In the genomic region with DNA sequence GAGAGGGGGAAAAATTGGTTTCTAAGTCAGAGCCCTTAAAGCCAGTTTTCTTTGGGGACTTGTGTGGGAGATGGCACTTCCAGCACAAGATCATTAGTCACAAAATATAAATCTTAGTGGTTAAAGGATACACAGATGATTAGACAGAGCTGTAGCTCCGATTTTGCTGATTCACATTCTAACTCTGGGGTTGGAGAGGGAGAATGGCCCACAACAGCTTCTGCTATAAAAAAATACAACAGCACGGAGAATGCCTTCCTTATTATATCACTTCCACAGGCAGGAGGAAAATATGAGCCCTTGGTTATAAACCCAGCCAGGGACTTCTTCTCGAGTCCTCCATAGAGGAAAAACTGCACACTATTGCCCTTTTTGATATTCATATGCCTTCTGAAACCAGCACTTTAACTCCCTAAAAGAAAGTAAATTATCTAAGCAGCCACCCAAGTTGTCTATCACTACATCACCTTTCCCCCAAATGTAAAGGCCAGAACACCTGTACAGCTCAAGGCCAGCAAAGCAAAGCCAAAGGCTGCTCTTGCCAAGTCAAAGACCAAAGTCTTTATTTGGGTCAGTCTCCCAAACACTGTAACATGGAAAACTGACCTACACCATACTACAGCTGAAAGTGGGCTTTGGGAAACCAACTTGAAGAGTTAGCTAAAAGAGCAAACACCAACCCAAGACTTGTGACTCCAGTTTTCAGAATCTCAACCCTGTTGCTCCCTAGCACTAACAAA, we compare ENCODE assay signal across 10 cellular contexts. TPM values are rescaled to one million over a fixed set of nuclear protein-coding genes. Genes with fewer than 3 reads are reported as not detected.
DNase-seq lines count a peak whose midpoint lies in the region; ATAC-seq, FAIRE-seq and TF ChIP-seq lines count a peak whose summit lies in the region.
"Had no signal": no experiment of that assay in that cellular context is flagged by ENCODE, and none has a peak within 500 bp of the region (broad histone marks: within the 10 kb centered on the region; RNA-seq: fewer than 3 reads in every experiment).

No MANE protein-coding gene starts in this region.

- intact Hi-C loops in IMR-90 (cut with micrococcal nuclease) (no loop called here), mammary epithelial cell (cut with micrococcal nuclease) (loop anchor here (1.0 to 5.0 kb wide), 3 partner anchors 9 to 140 kb away; partner anchors contain the start of gene SLC35B2), mucosa of descending colon (cut with DNase I, micrococcal nuclease) (no loop called here)

- H3K27ac Mint-ChIP-seq in endothelial cell (ENCODE audit: unreplicated experiment): no peak overlapping the region

- POLR2A ChIA-PET in IMR-90 (lab: Charles Lee; ENCODE audit: unreplicated experiment): no interaction called here

- H4K91ac ChIP-seq in IMR-90 (ENCODE audit: insufficient read depth, low read depth, low read length): peak overlapping the region; percentile 78

- H3K27me3 Mint-ChIP-seq in endothelial cell (ENCODE audit: unreplicated experiment): peaks cover 8% of the 10 kb centered on the region

- peak overlapping the region; percentile 96 for H2BK20ac ChIP-seq in IMR-90 (ENCODE audit: low read depth, low read length)

- H3K27me3 ChIP-seq in IMR-90 (ENCODE audit: control insufficient read depth, insufficient read depth, low read length) (no peaks in the 10 kb centered on the region), mammary epithelial cell (ENCODE audit: insufficient read depth, low read length) (no peaks in the 10 kb centered on the region), small intestine (ENCODE audit: control insufficient read depth in 2 of 2, insufficient read depth in 2 of 2, low read length in 2 of 2) (no peaks in the 10 kb centered on the region)

- H3K36me3 ChIP-seq in IMR-90 (ENCODE audit: control insufficient read depth, insufficient read depth, low read length) (peaks cover 18% of the 10 kb centered on the region), mammary epithelial cell (ENCODE audit: insufficient read depth, low read length) (peaks cover 21% of the 10 kb centered on the region), mucosa of descending colon (ENCODE audit: low read depth) (no peaks in the 10 kb centered on the region), small intestine (ENCODE audit: control insufficient read depth in 2 of 2, insufficient read depth in 2 of 2, low read length in 2 of 2) (peaks cover 4 to 6% of the 10 kb centered on the region in 2 donors)

- no peak for TF ChIP-seq CTCF in IMR-90 (conservative IDR thresholded peaks at IDR 0.05; ENCODE audit: low read depth, low read length)
- no peak for TF ChIP-seq CTCF in mammary epithelial cell (conservative IDR thresholded peaks at IDR 0.05 in 1 of 2, IDR thresholded peaks at IDR 0.05 in 1 of 2; ENCODE audit: extremely low read depth in 1 of 2, insufficient read depth in 1 of 2, low read depth in 1 of 2, low read length in 2 of 2)
- no peak for TF ChIP-seq CTCF in mucosa of descending colon (IDR thresholded peaks at IDR 0.05)
- TF ChIP-seq CTCF in endothelial cell (IDR thresholded peaks at IDR 0.05; ENCODE audit: unreplicated experiment): no peak

- H3K9ac ChIP-seq in IMR-90 (ENCODE audit: low read depth, low read length): peak overlapping the region; percentile 41
- H3K9ac ChIP-seq in mammary epithelial cell (ENCODE audit: insufficient read depth, low read length): peak overlapping the region; percentile 33

- no peak for FAIRE-seq in small intestine (lab: Jason Lieb, UNC)

- no peaks in the 10 kb centered on the region for H3K9me3 Mint-ChIP-seq in endothelial cell (ENCODE audit: unreplicated experiment)

- H3K4ac ChIP-seq in IMR-90 (ENCODE audit: low read depth, low read length): peak overlapping the region; percentile 92

- H2AK9ac ChIP-seq in IMR-90 (replicated peaks; ENCODE audit: low read depth, low read length, poor library complexity): peak overlapping the region; percentile 94

- H3K56ac ChIP-seq in IMR-90 (ENCODE audit: extremely low read depth, insufficient read depth, low read length): peak overlapping the region; percentile 63

- ATAC-seq in IMR-90 (ENCODE audit: low read depth): peak; percentile 84
- ATAC-seq in mucosa of descending colon: peak; percentile 76

- peaks cover 39% of the 10 kb centered on the region for H3K4me1 ChIP-seq in IMR-90 (ENCODE audit: control insufficient read depth, insufficient read depth, low read length)
- H3K4me1 ChIP-seq in mammary epithelial cell (ENCODE audit: insufficient read depth, low read length): peaks cover 53% of the 10 kb centered on the region
- peaks cover 22% of the 10 kb centered on the region for H3K4me1 ChIP-seq in mucosa of descending colon (ENCODE audit: low read depth)
- peaks cover 6 to 9% of the 10 kb centered on the region in 2 donors for H3K4me1 ChIP-seq in small intestine (ENCODE audit: control insufficient read depth in 2 of 2, insufficient read depth in 1 of 2, low read depth in 1 of 2, low read length in 1 of 2)

- H4K8ac ChIP-seq in IMR-90 (ENCODE audit: low read depth in 2 of 2, low read length in 2 of 2): peak overlapping the region; percentile 52 to 85; a peak in 3 of 4 replicates

- dilution Hi-C loops in IMR-90 (cut with HindIII; ENCODE audit: low sequenced_read_pairs, unreplicated experiment) (no loop called here), mammary epithelial cell (cut with HindIII; ENCODE audit: low sequenced_read_pairs) (loop anchor here (5.0 kb wide), 1 partner anchor 70 kb away; no protein-coding TSS in a partner anchor)

- in situ Hi-C loops in IMR-90 (cut with MboI; ENCODE audit: low sequenced_read_pairs) (no loop called here), mammary epithelial cell (cut with MboI; ENCODE audit: low sequenced_read_pairs in 2 of 2) (no loop called here)

- H2BK120ac ChIP-seq in IMR-90 (ENCODE audit: low read depth, low read length): peak overlapping the region; percentile 92

- no peak overlapping the region for H3K4me3 Mint-ChIP-seq in endothelial cell (ENCODE audit: unreplicated experiment)

- peaks cover 46 to 86% of the 10 kb centered on the region in 2 experiments for H3K79me1 ChIP-seq in IMR-90 (ENCODE audit: low read depth in 1 of 2, low read length in 2 of 2)

- H4K5ac ChIP-seq in IMR-90 (ENCODE audit: low read depth, low read length): peak overlapping the region; percentile 89

- DNase-seq in AG08396 (ENCODE audit: low spot score) (peak; percentile 73), IMR-90 (peak; percentile 93), mammary epithelial cell (peak; percentile 74), mucosa of descending colon (no peak), NCI-H146 (lab: John Stamatoyannopoulos, UW) (no peak), small intestine (no peak), endothelial cell (ENCODE audit: low spot score) (no peak), UCSD-AML1 (lab: John Stamatoyannopoulos, UW; ENCODE audit: unreplicated experiment) (no peak)
- DNase-seq: activated T-cell treated with anti-CD3 and anti-CD28 coated beads, Interleukin-2, amount 50 U/mL, for 48 hours; DMS79 treated with DMSO at 0.1 percent for 48 hours had no signal

- H3K36me3 Mint-ChIP-seq in endothelial cell (ENCODE audit: low read depth, unreplicated experiment): peaks cover 27% of the 10 kb centered on the region

- H3K79me2 ChIP-seq in mammary epithelial cell (ENCODE audit: insufficient read depth, low read length): peaks cover 88% of the 10 kb centered on the region

- H2AFZ ChIP-seq in IMR-90 (replicated peaks; ENCODE audit: low read length, poor library complexity): no peak overlapping the region
- H2AFZ ChIP-seq in mammary epithelial cell (ENCODE audit: low read depth, low read length): no peak overlapping the region

- H3K4me3 ChIP-seq in IMR-90 (ENCODE audit: insufficient read depth, low read depth, low read length): peak overlapping the region; percentile 14; the same call in 1 of the 2 replicates
- H3K4me3 ChIP-seq in mammary epithelial cell (replicated peaks in 1 of 3; ENCODE audit: insufficient read depth in 1 of 3, low read depth in 2 of 3, low read length in 3 of 3): no peak overlapping the region
- H3K4me3 ChIP-seq in mucosa of descending colon: no peak overlapping the region
- H3K4me3 ChIP-seq in small intestine (ENCODE audit: low read depth in 1 of 2, low read length in 2 of 2): no peak overlapping the region

- WGBS in IMR-90 (ENCODE audit: extremely low coverage in 2 of 2, insufficient read length in 1 of 2), 2 experiments: 0% methylated on average over 1 of the region's 3 CpGs; no CpG with 5 or more reads in 1 of the 2 experiments
- WGBS in mammary epithelial cell (ENCODE audit: low coverage, missing lambda C conversion rate): 2% methylated on average over 3 of the region's 3 CpGs
- 20 to 43% (median 43%) methylated on average over 3 of the region's 3 CpGs for WGBS in small intestine, 3 donors

- no peak for TF ChIP-seq POLR2A in IMR-90 (IDR thresholded peaks at IDR 0.05; ENCODE audit: low read depth, low read length)

- CTCF ChIA-PET in IMR-90 (lab: Yijun Ruan, JAX) (interaction anchor here (0.6 to 1.5 kb wide), 6 partner anchors 16 to 162 kb away, joined by 3 to 5 read pairs (median 3); no protein-coding TSS in a partner anchor), mammary epithelial cell (lab: Charles Lee; ENCODE audit: low non-redundant PET) (interaction anchor here (0.6 kb wide), 1 partner anchor 130 kb away, joined by 3 read pairs; the partner anchor contains the start of gene HSP90AB1)

- H3K9me1 ChIP-seq in IMR-90 (ENCODE audit: insufficient read depth, low read length): peaks cover 48% of the 10 kb centered on the region

- peak overlapping the region; percentile 85 for H3K14ac ChIP-seq in IMR-90 (replicated peaks; ENCODE audit: low read depth, low read length)

- TF ChIP-seq RAD21 in IMR-90 (IDR thresholded peaks at IDR 0.05; ENCODE audit: low read length): no peak

- H3K27ac ChIP-seq in IMR-90 (ENCODE audit: insufficient read depth, low read length) (peak overlapping the region; percentile 89), mammary epithelial cell (ENCODE audit: insufficient read depth, low read depth, low read length) (peak overlapping the region; percentile 86), small intestine (ENCODE audit: low read depth in 1 of 2, low read length in 1 of 2) (peak overlapping the region in 1 of 2 donors; percentile 48)

- H3K23ac ChIP-seq in IMR-90 (ENCODE audit: low read depth, low read length): peak overlapping the region; percentile 87

- H2AK5ac ChIP-seq in IMR-90 (ENCODE audit: low read depth, low read length): peak overlapping the region; percentile 92

- BruUV-seq in IMR-90 (replicated peaks; lab: Mats Ljungman, UMichigan) (no TSS peak), mammary epithelial cell (replicated peaks; lab: Mats Ljungman, UMichigan) (no TSS peak)

- H3K4me2 ChIP-seq in IMR-90 (ENCODE audit: low read depth, low read length): peak overlapping the region; percentile 88
- peak overlapping the region; percentile 73 for H3K4me2 ChIP-seq in mammary epithelial cell (ENCODE audit: insufficient read depth, low read depth, low read length)

- H2BK15ac ChIP-seq in IMR-90 (ENCODE audit: low read depth, low read length): peak overlapping the region; percentile 10; the same call in 2 of the 3 replicates

- H4K20me1 ChIP-seq in IMR-90 (ENCODE audit: insufficient read depth, low read length) (peaks cover 47% of the 10 kb centered on the region), mammary epithelial cell (ENCODE audit: insufficient read depth, low read length) (no peaks in the 10 kb centered on the region)

- peak overlapping the region; percentile 89 for H3K18ac ChIP-seq in IMR-90 (ENCODE audit: low read depth, low read length)

- H2BK5ac ChIP-seq in IMR-90 (ENCODE audit: low read depth, low read length, poor library complexity, severe bottlenecking): peak overlapping the region; percentile 97

- peaks cover 5% of the 10 kb centered on the region for H3K4me1 Mint-ChIP-seq in endothelial cell (ENCODE audit: unreplicated experiment)

- H3K9me3 ChIP-seq in IMR-90 (ENCODE audit: control insufficient read depth, insufficient read depth, low read length): no peaks in the 10 kb centered on the region
- no peaks in the 10 kb centered on the region for H3K9me3 ChIP-seq in mammary epithelial cell (replicated peaks; ENCODE audit: insufficient read depth, low read length)
- no peaks in the 10 kb centered on the region for H3K9me3 ChIP-seq in mucosa of descending colon
- H3K9me3 ChIP-seq in small intestine (ENCODE audit: control insufficient read depth, low read depth): no peaks in the 10 kb centered on the region

RNA-seq across cellular contexts. Expression of gene MRPL14, which starts 10.4 kb away (rescaled TPM):
- total RNA-seq in IMR-90 (2012; rRNA removed) (43.7 and 52.8 TPM in 2 replicates), mammary epithelial cell (10 to 100 TPM; 57.2 to 82.0 TPM), mucosa of descending colon (10 to 100 TPM; 41.0 to 57.2 (median 56.8) TPM), endothelial cell (ENCODE audit: unreplicated experiment) (30.3 TPM)
- polyA plus RNA-seq in IMR-90 (2012; rRNA removed) (87.9 and 102 TPM in 2 replicates), mammary epithelial cell (110 TPM), small intestine (100 to 1,000 TPM in 2 of 3 donors, 10 to 100 TPM in 1; 87.1 to 116 (median 105) TPM)
- 107 and 112 TPM in 2 replicates for polyA plus RNA-seq in IMR-90 (2012; cell fraction: cytosol; rRNA removed)
- 25.7 and 42.9 TPM in 2 replicates for polyA plus RNA-seq in IMR-90 (2012; cell fraction: nucleus; rRNA removed; ENCODE audit: low replicate concordance)
- 56.3 TPM for polyA minus RNA-seq in mammary epithelial cell

RNA-seq across cellular contexts. Expression of gene TMEM63B, which starts 10.5 kb away (rescaled TPM):
- total RNA-seq in IMR-90 (2012; rRNA removed) (12.2 and 12.8 TPM in 2 replicates), mammary epithelial cell (100 to 1,000 TPM; 121 to 182 TPM), mucosa of descending colon (100 to 1,000 TPM in 1 of 3 donors, 10 to 100 TPM in 2; 57.0 to 108 (median 79.6) TPM), endothelial cell (ENCODE audit: unreplicated experiment) (33.4 TPM)
- polyA plus RNA-seq in IMR-90 (2012; rRNA removed) (42.6 and 45.6 TPM in 2 replicates), mammary epithelial cell (141 TPM), small intestine (10 to 100 TPM; 13.2 to 31.8 (median 19.5) TPM)
- polyA plus RNA-seq in IMR-90 (2012; cell fraction: cytosol; rRNA removed): 18.6 and 55.2 TPM in 2 replicates
- polyA plus RNA-seq in IMR-90 (2012; cell fraction: nucleus; rRNA removed; ENCODE audit: low replicate concordance): 129 TPM in 2 replicates
- 256 TPM for polyA minus RNA-seq in mammary epithelial cell

RNA-seq across cellular contexts. Expression of gene CAPN11, which starts 41.8 kb away (rescaled TPM):
- total RNA-seq in IMR-90 (2012; rRNA removed) (not detected in 2 replicates), mammary epithelial cell (1 to 10 TPM in 1 of 2 donors, not detected in 1; 2.0 TPM), mucosa of descending colon (1 to 10 TPM in 2 of 3 donors, under 1 TPM in 1; 0.35 to 1.2 (median 1.1) TPM), endothelial cell (ENCODE audit: unreplicated experiment) (2.3 TPM)
- polyA plus RNA-seq in IMR-90 (2012; rRNA removed) (not detected in 2 replicates), mammary epithelial cell (not detected), small intestine (under 1 TPM in 1 of 3 donors, not detected in 2; 0.18 TPM)
- polyA plus RNA-seq in IMR-90 (2012; cell fraction: cytosol; rRNA removed): 0.01 TPM in 1 of 2 replicates, not detected in the other
- polyA plus RNA-seq in IMR-90 (2012; cell fraction: nucleus; rRNA removed; ENCODE audit: low replicate concordance): 0.10 and 0.24 TPM in 2 replicates
- 1.3 TPM for polyA minus RNA-seq in mammary epithelial cell

Comparison
In these comparisons a context has a peak if more than half of its experiments do, and no peak if none do; other contexts are left out.
1. DNase-seq: peak in AG08396 (single experiment), IMR-90 (single experiment) and mammary epithelial cell (single experiment); none in mucosa of descending colon (0 of 3), NCI-H146 (single experiment), small intestine (single experiment), endothelial cell (single experiment) and UCSD-AML1 (single experiment).